In genomic region chr2:43566461-43566729, GRCh38 we compare ENCODE assay signal across 22 cellular contexts. TPM values are rescaled to one million over a fixed set of nuclear protein-coding genes. Genes with fewer than 3 reads are reported as not detected.
DNase-seq lines count a peak whose midpoint lies in the region; ATAC-seq, FAIRE-seq and TF ChIP-seq lines count a peak whose summit lies in the region.
"Had no signal": no experiment of that assay in that cellular context is flagged by ENCODE, and none has a peak within 500 bp of the region (broad histone marks: within the 10 kb centered on the region; RNA-seq: fewer than 3 reads in every experiment).

No MANE protein-coding gene starts in this region.

- H3K36me3 ChIP-seq in CD4-positive, CD25-positive, alpha-beta regulatory T cell (ENCODE audit: control insufficient read depth, insufficient read depth, low read length): peaks cover 13% of the 10 kb centered on the region
- H3K36me3 ChIP-seq in neural progenitor cell (no peaks in the 10 kb centered on the region), kidney (ENCODE audit: control insufficient read depth in 1 of 2, insufficient read depth in 2 of 2, low read length in 2 of 2) (peaks cover 6 to 9% of the 10 kb centered on the region in 2 donors)

- intact Hi-C loops in activated B cell treated with CpG ODN at 0.5 μM for 24 hours (cut with micrococcal nuclease) (no loop called here), kidney (cut with DNase I) (no loop called here)

- peaks cover 42 to 82% (median 64%) of the 10 kb centered on the region in 4 donors for H3K4me1 Mint-ChIP-seq in CD4-positive, CD25-positive, alpha-beta regulatory T cell
- H3K4me1 Mint-ChIP-seq in activated B cell treated with CpG ODN at 0.5 μM for 24 hours (peaks cover 26% of the 10 kb centered on the region), neural progenitor cell (no peaks in the 10 kb centered on the region)
- H3K4me1 Mint-ChIP-seq: mesothelial cell of epicardium, nephron progenitor cell had no signal

- POLR2A ChIA-PET in activated B cell treated with CpG ODN at 0.5 μM for 24 hours (lab: Charles Lee): interaction anchor here (0.6 to 2.2 kb wide), 3 partner anchors 13 to 37 kb away, joined by 4 to 8 read pairs (median 5); partner anchors contain the start of gene THADA

- no peaks in the 10 kb centered on the region for H3K79me2 ChIP-seq in neural progenitor cell (ENCODE audit: low read depth)

- H3K9ac ChIP-seq in neural progenitor cell: no peak overlapping the region
- no peak overlapping the region for H3K9ac ChIP-seq in kidney (ENCODE audit: low read length in 2 of 2)

- H3K9me3 ChIP-seq in CD4-positive, CD25-positive, alpha-beta regulatory T cell (ENCODE audit: control insufficient read depth in 2 of 2, low read length in 2 of 2): no peaks in the 10 kb centered on the region
- H3K9me3 ChIP-seq in neural progenitor cell (ENCODE audit: low read depth) (no peaks in the 10 kb centered on the region), kidney (ENCODE audit: control insufficient read depth in 1 of 2, low read length in 2 of 2) (no peaks in the 10 kb centered on the region)
- H3K9me3 ChIP-seq: SJSA1 had no signal

- CTCF ChIA-PET in activated B cell treated with CpG ODN at 0.5 μM for 24 hours (lab: Charles Lee): interaction anchor here (5.5 kb wide), 1 partner anchor 10 kb away, joined by 20 read pairs; no protein-coding TSS in a partner anchor

- no peaks in the 10 kb centered on the region for H3F3A ChIP-seq in neural progenitor cell (ENCODE audit: low read depth)

- H3K4me3 Mint-ChIP-seq in CD4-positive, CD25-positive, alpha-beta regulatory T cell: peak overlapping the region in 3 of 4 donors; percentile 49 to 63 (median 57)
- H3K4me3 Mint-ChIP-seq in activated B cell treated with CpG ODN at 0.5 μM for 24 hours (peak overlapping the region; percentile 47), neural progenitor cell (no peak overlapping the region)
- H3K4me3 Mint-ChIP-seq: mesothelial cell of epicardium, nephron progenitor cell had no signal

- peaks cover 38% of the 10 kb centered on the region for H3K36me3 Mint-ChIP-seq in CD4-positive, CD25-positive, alpha-beta regulatory T cell
- H3K36me3 Mint-ChIP-seq in activated B cell treated with CpG ODN at 0.5 μM for 24 hours (ENCODE audit: low read depth) (peaks cover 64% of the 10 kb centered on the region), neural progenitor cell (peaks cover 9% of the 10 kb centered on the region)

- H3K27me3 Mint-ChIP-seq in CD4-positive, CD25-positive, alpha-beta regulatory T cell: no peaks in the 10 kb centered on the region
- H3K27me3 Mint-ChIP-seq in activated B cell treated with CpG ODN at 0.5 μM for 24 hours (no peaks in the 10 kb centered on the region), neural progenitor cell (ENCODE audit: insufficient read depth, low read depth) (peaks cover 1% of the 10 kb centered on the region)
- H3K27me3 Mint-ChIP-seq: dendritic cell treated with granulocyte-macrophage colony-stimulating factor and Interleukin-4, amounts not matched to agents 40 ng/mL and 50 ng/mL, for 4 days had no signal

- FAIRE-seq in GM18507 (lab: Jason Lieb, UNC) (peak; percentile 46), kidney (lab: Jason Lieb, UNC) (no peak)
- FAIRE-seq: D721Med, small intestine had no signal

- DNase-seq in CD4-positive, CD25-positive, alpha-beta regulatory T cell: no peak
- DNase-seq in GM18507 (ENCODE audit: extremely low spot score, insufficient read length, low read depth): no peak
- no peak for DNase-seq in activated B cell treated with CpG ODN at 0.5 μM for 24 hours
- no peak for DNase-seq in RKO (ENCODE audit: low spot score)
- DNase-seq in neural progenitor cell (ENCODE audit: low spot score): no peak
- DNase-seq in C1 segment of cervical spinal cord (lab: John Stamatoyannopoulos, UW): no peak
- no peak for DNase-seq in kidney
- DNase-seq: activated CD4-positive, alpha-beta T cell treated with anti-CD3 and anti-CD28 coated beads for 4 hours; activated T-cell treated with anti-CD3 and anti-CD28 coated beads, Interleukin-2, amount 50 U/mL, for 1 hour; foreskin keratinocyte; NCI-H1436 treated with DMSO at 0.1 percent for 48 hours; NCI-H774; nephron progenitor cell; PC-9; small intestine; stimulated activated CD4-positive, alpha-beta T cell treated with anti-CD3 and anti-CD28 coated beads, Interleukin-4, amount 100 ng/mL, for 24 hours; T-helper 9 cell had no signal

- TF ChIP-seq CTCF in activated B cell treated with CpG ODN at 0.5 μM for 24 hours (IDR thresholded peaks at IDR 0.05): no peak
- TF ChIP-seq CTCF in neural progenitor cell (IDR thresholded peaks at IDR 0.05): no peak
- TF ChIP-seq CTCF in kidney (IDR thresholded peaks at IDR 0.05; ENCODE audit: borderline replicate concordance, extremely low read depth, insufficient read depth): no peak

- H4K20me1 ChIP-seq in neural progenitor cell (ENCODE audit: low read depth): no peaks in the 10 kb centered on the region

- H3K27ac Mint-ChIP-seq in CD4-positive, CD25-positive, alpha-beta regulatory T cell: no peak overlapping the region
- H3K27ac Mint-ChIP-seq in activated B cell treated with CpG ODN at 0.5 μM for 24 hours: peak overlapping the region; percentile 76
- no peak overlapping the region for H3K27ac Mint-ChIP-seq in neural progenitor cell
- H3K27ac Mint-ChIP-seq: mesothelial cell of epicardium, nephron progenitor cell had no signal

- H3K27me3 ChIP-seq in CD4-positive, CD25-positive, alpha-beta regulatory T cell (ENCODE audit: control insufficient read depth, insufficient read depth, low read length): no peaks in the 10 kb centered on the region
- H3K27me3 ChIP-seq in neural progenitor cell: no peaks in the 10 kb centered on the region
- H3K27me3 ChIP-seq: foreskin keratinocyte, SJSA1 had no signal

- H3K4me2 ChIP-seq in neural progenitor cell: no peak overlapping the region
- H3K4me2 ChIP-seq: PC-9 had no signal

- peak overlapping the region; percentile 43 for H3K4me3 ChIP-seq in CD4-positive, CD25-positive, alpha-beta regulatory T cell (ENCODE audit: low read depth, low read length)
- H3K4me3 ChIP-seq in neural progenitor cell: no peak overlapping the region
- no peak overlapping the region for H3K4me3 ChIP-seq in kidney (ENCODE audit: low read length in 2 of 2)
- H3K4me3 ChIP-seq: PC-9, SJSA1 had no signal

- no peak overlapping the region for H2AFZ ChIP-seq in neural progenitor cell (replicated peaks)
- H2AFZ ChIP-seq: PC-9 had no signal

- peak overlapping the region; percentile 52 for H3K27ac ChIP-seq in CD4-positive, CD25-positive, alpha-beta regulatory T cell (ENCODE audit: insufficient read depth, low read length, poor library complexity, severe bottlenecking)
- H3K27ac ChIP-seq in neural progenitor cell (no peak overlapping the region), kidney (ENCODE audit: low read depth in 2 of 2, low read length in 2 of 2) (no peak overlapping the region)
- H3K27ac ChIP-seq: foreskin keratinocyte, PC-9, SJSA1 had no signal

- no peaks in the 10 kb centered on the region for H3K9me3 Mint-ChIP-seq in CD4-positive, CD25-positive, alpha-beta regulatory T cell
- H3K9me3 Mint-ChIP-seq in activated B cell treated with CpG ODN at 0.5 μM for 24 hours (no peaks in the 10 kb centered on the region), neural progenitor cell (no peaks in the 10 kb centered on the region)
- H3K9me3 Mint-ChIP-seq: dendritic cell treated with granulocyte-macrophage colony-stimulating factor and Interleukin-4, amounts not matched to agents 40 ng/mL and 50 ng/mL, for 4 days; mesothelial cell of epicardium; nephron progenitor cell had no signal

- H3K4me1 ChIP-seq in CD4-positive, CD25-positive, alpha-beta regulatory T cell (ENCODE audit: control insufficient read depth, insufficient read depth, low read length, poor library complexity, severe bottlenecking): peaks cover 38% of the 10 kb centered on the region
- H3K4me1 ChIP-seq in neural progenitor cell (no peaks in the 10 kb centered on the region), kidney (ENCODE audit: control insufficient read depth in 1 of 2, insufficient read depth in 1 of 2, low read depth in 1 of 2, low read length in 2 of 2) (no peaks in the 10 kb centered on the region)
- H3K4me1 ChIP-seq: foreskin keratinocyte, SJSA1 had no signal

- no peak for ATAC-seq in CD4-positive, CD25-positive, alpha-beta regulatory T cell (ENCODE audit: low read depth in 2 of 2)
- peak; percentile 29 for ATAC-seq in GM21737 (IDR thresholded peaks at IDR 0.05; ENCODE audit: unreplicated experiment)
- ATAC-seq in activated B cell treated with CpG ODN at 0.5 μM for 24 hours (ENCODE audit: low read depth): peak; percentile 58
- ATAC-seq: foreskin keratinocyte had no signal

RNA-seq across cellular contexts. Expression of gene THADA, which starts 29.4 kb away (rescaled TPM):
- total RNA-seq in CD4-positive, CD25-positive, alpha-beta regulatory T cell: 52.9 TPM
- polyA plus RNA-seq in CD4-positive, CD25-positive, alpha-beta regulatory T cell: 10 to 100 TPM; 19.1 to 23.2 (median 19.8) TPM
- total RNA-seq in activated B cell treated with CpG ODN at 0.5 μM for 24 hours (43.2 and 51.4 TPM in 2 replicates), neural progenitor cell (ENCODE audit: low replicate concordance) (20.5 and 29.3 TPM in 2 replicates), kidney (45.1 TPM)
- polyA plus RNA-seq in kidney (ENCODE audit: insufficient read depth, low read depth, low replicate concordance): 21.4 TPM

Comparison
In these comparisons a context has a peak if more than half of its experiments do, and no peak if none do; other contexts are left out.
1. ATAC-seq: peak in GM21737 (single experiment) and activated B cell treated with CpG ODN at 0.5 μM for 24 hours (single experiment); none in CD4-positive, CD25-positive, alpha-beta regulatory T cell (0 of 2).